Comparison of ENCODE assay signal across 17 cellular contexts in genomic region chr1:221728037-221728505, GRCh38. TPM values are rescaled to one million over a fixed set of nuclear protein-coding genes. Genes with fewer than 3 reads are reported as not detected.
A peak's percentile ranks its signal among the peaks of the same experiment; 100 is the strongest.
DNase-seq lines count a peak whose midpoint lies in the region; ATAC-seq and TF ChIP-seq lines count a peak whose summit lies in the region.
"Had no signal": no experiment of that assay in that cellular context is flagged by ENCODE, and none has a peak within 500 bp of the region (broad histone marks: within the 10 kb centered on the region; RNA-seq: fewer than 3 reads in every experiment).

No MANE protein-coding gene starts in this region.

- peaks cover 55% of the 10 kb centered on the region for H3K4me1 Mint-ChIP-seq in MCF 10A (ENCODE audit: insufficient read depth, unreplicated experiment)
- H3K4me1 Mint-ChIP-seq in stimulated activated naive CD8-positive, alpha-beta T cell treated with anti-CD3 and anti-CD28 coated beads, Interleukin-15, amount 100 ng/mL, for 72 hours = peaks cover 71% of the 10 kb centered on the region

- intact Hi-C loops in MCF 10A (cut with micrococcal nuclease) (loop anchor here (5.0 kb wide), 1 partner anchor 251 kb away; no protein-coding TSS in a partner anchor), breast epithelium (cut with DNase I; ENCODE audit: low total_unique reads) (no loop called here), esophagus squamous epithelium (cut with DNase I) (no loop called here), right cardiac atrium (cut with DNase I) (no loop called here)

- POLR2A ChIA-PET in MCF 10A (lab: Yijun Ruan, JAX) = interaction anchor here (0.6 to 6.7 kb wide), 3 partner anchors 14 to 1378 kb away, joined by 4 to 133 read pairs (median 5); partner anchors contain the start of gene DUSP10

- no peaks in the 10 kb centered on the region for H3K9me3 ChIP-seq in breast epithelium
- peaks cover 0 to 7% (median 0%) of the 10 kb centered on the region in 3 donors for H3K9me3 ChIP-seq in esophagus squamous epithelium
- no peaks in the 10 kb centered on the region for H3K9me3 ChIP-seq in right cardiac atrium (ENCODE audit: control insufficient read depth, low read length)
- H3K9me3 ChIP-seq: body of pancreas had no signal

- TF ChIP-seq CTCF in MCF 10A (IDR thresholded peaks at IDR 0.05; ENCODE audit: unreplicated experiment) = no peak
- TF ChIP-seq CTCF in breast epithelium (IDR thresholded peaks at IDR 0.05) = no peak
- no peak for TF ChIP-seq CTCF in esophagus squamous epithelium (IDR thresholded peaks at IDR 0.05)
- TF ChIP-seq CTCF in foreskin fibroblast (IDR thresholded peaks at IDR 0.05; ENCODE audit: low read depth, low read length) = no peak

- 76 to 77% methylated on average over 1 of the region's 1 CpG for WGBS in esophagus squamous epithelium, 2 donors
- 94% methylated on average over 1 of the region's 1 CpG for WGBS in right cardiac atrium

- H3K4me1 ChIP-seq in breast epithelium = no peaks in the 10 kb centered on the region
- peaks cover 0 to 54% (median 33%) of the 10 kb centered on the region in 3 donors for H3K4me1 ChIP-seq in esophagus squamous epithelium
- H3K4me1 ChIP-seq in right cardiac atrium (ENCODE audit: control insufficient read depth, insufficient read depth, low read length) = peaks cover 2% of the 10 kb centered on the region
- H3K4me1 ChIP-seq: parathyroid adenoma had no signal

- DNase-seq in MCF 10A (ENCODE audit: unreplicated experiment) (no peak), breast epithelium (ENCODE audit: low spot score in 2 of 2) (no peak), OCI-M1 (lab: John Stamatoyannopoulos, UW) (peak; percentile 49), esophagus squamous epithelium (lab: John Stamatoyannopoulos, UW) (no peak), SW480 (ENCODE audit: low spot score) (no peak), foreskin fibroblast (no peak), right cardiac atrium (no peak)
- DNase-seq in stimulated activated naive CD8-positive, alpha-beta T cell treated with anti-CD3 and anti-CD28 coated beads, Interleukin-15, amount 100 ng/mL, for 72 hours = no peak
- DNase-seq: activated effector memory CD4-positive, alpha-beta T cell treated with Interleukin-2 at 50 U/mL for 16 hours; body of pancreas; DMS153; dorsolateral prefrontal cortex; left colon; NCI-H146; Right ventricle myocardium superior; T-helper 9 cell had no signal

- no TSS peak for BruUV-seq in MCF 10A (replicated peaks; lab: Mats Ljungman, UMichigan)

- H3K36me3 Mint-ChIP-seq in MCF 10A (ENCODE audit: insufficient read depth, unreplicated experiment) = no peaks in the 10 kb centered on the region

- no peak for ATAC-seq in stimulated activated naive CD8-positive, alpha-beta T cell treated with anti-CD3 and anti-CD28 coated beads, Interleukin-15, amount 100 ng/mL, for 72 hours
- ATAC-seq in right cardiac atrium = no peak
- ATAC-seq: body of pancreas, left colon had no signal

- H3K27me3 ChIP-seq in breast epithelium (no peaks in the 10 kb centered on the region), esophagus squamous epithelium (no peaks in the 10 kb centered on the region), right cardiac atrium (ENCODE audit: control insufficient read depth, insufficient read depth) (no peaks in the 10 kb centered on the region)
- H3K27me3 ChIP-seq: body of pancreas, dorsolateral prefrontal cortex had no signal

- H3K36me3 ChIP-seq in breast epithelium (no peaks in the 10 kb centered on the region), esophagus squamous epithelium (no peaks in the 10 kb centered on the region)

- no peaks in the 10 kb centered on the region for H3K27me3 Mint-ChIP-seq in MCF 10A (ENCODE audit: insufficient read depth, unreplicated experiment)
- H3K27me3 Mint-ChIP-seq in stimulated activated naive CD8-positive, alpha-beta T cell treated with anti-CD3 and anti-CD28 coated beads, Interleukin-15, amount 100 ng/mL, for 72 hours = no peaks in the 10 kb centered on the region

- no peaks in the 10 kb centered on the region for H3K9me3 Mint-ChIP-seq in MCF 10A (ENCODE audit: unreplicated experiment)
- peaks cover 4 to 6% of the 10 kb centered on the region in 2 donors for H3K9me3 Mint-ChIP-seq in stimulated activated naive CD8-positive, alpha-beta T cell treated with anti-CD3 and anti-CD28 coated beads, Interleukin-15, amount 100 ng/mL, for 72 hours

- CTCF ChIA-PET in MCF 10A (lab: Yijun Ruan, JAX) = interaction anchor here (0.7 to 2.2 kb wide), 6 partner anchors 13 to 727 kb away, joined by 3 to 10 read pairs (median 4); partner anchors contain the start of gene DUSP10

- no peak overlapping the region for H3K4me3 ChIP-seq in breast epithelium
- no peak overlapping the region for H3K4me3 ChIP-seq in esophagus squamous epithelium
- no peak overlapping the region for H3K4me3 ChIP-seq in foreskin fibroblast (ENCODE audit: low read depth in 1 of 2, low read length in 2 of 2)
- H3K4me3 ChIP-seq in right cardiac atrium (ENCODE audit: low read length) = no peak overlapping the region
- H3K4me3 ChIP-seq: body of pancreas had no signal

- H3K27ac ChIP-seq in breast epithelium (no peak overlapping the region), esophagus squamous epithelium (peak overlapping the region in 3 of 4 donors; percentile 44 to 51 (median 50)), right cardiac atrium (ENCODE audit: low read length) (no peak overlapping the region)
- H3K27ac ChIP-seq: body of pancreas, parathyroid adenoma had no signal

- H3K4me3 Mint-ChIP-seq in MCF 10A (ENCODE audit: unreplicated experiment) = no peak overlapping the region
- H3K4me3 Mint-ChIP-seq in stimulated activated naive CD8-positive, alpha-beta T cell treated with anti-CD3 and anti-CD28 coated beads, Interleukin-15, amount 100 ng/mL, for 72 hours = peak overlapping the region; percentile 32 to 37

- no peak for TF ChIP-seq POLR2A in breast epithelium (IDR thresholded peaks at IDR 0.05)
- no peak for TF ChIP-seq POLR2A in esophagus squamous epithelium (IDR thresholded peaks at IDR 0.05)

- H3K27ac Mint-ChIP-seq in MCF 10A (ENCODE audit: low read depth, unreplicated experiment) = peak overlapping the region; percentile 82
- peak overlapping the region in 1 of 2 donors; percentile 54 for H3K27ac Mint-ChIP-seq in stimulated activated naive CD8-positive, alpha-beta T cell treated with anti-CD3 and anti-CD28 coated beads, Interleukin-15, amount 100 ng/mL, for 72 hours

RNA-seq across cellular contexts. Expression of gene DUSP10, which starts 13.8 kb away (rescaled TPM):
- total RNA-seq in MCF 10A (2022) (15.9 and 22.0 TPM in 2 replicates), breast epithelium (10 to 100 TPM; 15.5 to 33.2 (median 28.2) TPM), esophagus squamous epithelium (1 to 10 TPM; 1.4 to 7.4 (median 4.9) TPM), right cardiac atrium (1 to 10 TPM; 4.6 to 5.1 (median 4.9) TPM)
- polyA plus RNA-seq in right cardiac atrium = 4.7 TPM

Comparison
In these comparisons a context has a peak if more than half of its experiments do, and no peak if none do; other contexts are left out.
1. H3K27ac ChIP-seq: peak in esophagus squamous epithelium (3 of 4); none in breast epithelium (0 of 2) and right cardiac atrium (single experiment).